Comparison of ENCODE assay signal across 8 cellular contexts in genomic region chr10:101818119-101818957, GRCh38. TPM values are rescaled to one million over a fixed set of nuclear protein-coding genes. Genes with fewer than 3 reads are reported as not detected.
DNase-seq lines count a peak whose midpoint lies in the region; ATAC-seq, FAIRE-seq and TF ChIP-seq lines count a peak whose summit lies in the region.

Gene OGA (minus strand): TSS chr10:101818444. CDS start chr10:101818022, 422 bp downstream.

- H3K9ac ChIP-seq in Loucy (ENCODE audit: low read depth, low read length, poor library complexity, severe bottlenecking) = peak within 1 kb of the TSS; percentile 91

- peaks cover 64% of the 10 kb centered on the region for H3K79me2 ChIP-seq in Loucy (ENCODE audit: insufficient read depth, low read length)

- peaks cover 47% of the 10 kb centered on the region for H4K20me1 ChIP-seq in Loucy (ENCODE audit: insufficient read depth, low read length, poor library complexity, severe bottlenecking)

- peak within 1 kb of the TSS; percentile 100 for H3K4me2 ChIP-seq in Loucy (ENCODE audit: low read depth, low read length, poor library complexity, severe bottlenecking)

- no peaks in the 10 kb centered on the region for H3K27me3 ChIP-seq in Loucy (ENCODE audit: insufficient read depth, low read length, poor library complexity, severe bottlenecking)

- POLR2A ChIA-PET in naive thymus-derived CD8-positive, alpha-beta T cell (lab: Charles Lee) = interaction anchor here (0.6 to 5.9 kb wide), 26 partner anchors 9 to 841 kb away, joined by 3 to 118 read pairs (median 4); partner anchors contain the start of genes FBXL15, FBXW4, LDB1 and NOLC1

- no peaks in the 10 kb centered on the region for H3K36me3 ChIP-seq in Loucy (ENCODE audit: insufficient read depth, low read length)

- ATAC-seq in naive thymus-derived CD8-positive, alpha-beta T cell = peak; percentile 90 to 91

- H3F3A ChIP-seq in Loucy (ENCODE audit: low read depth) = no peaks in the 10 kb centered on the region

- TF ChIP-seq CTCF in Loucy (conservative IDR thresholded peaks at IDR 0.05; ENCODE audit: low read length) (no peak), fibroblast of mammary gland (conservative IDR thresholded peaks at IDR 0.05; ENCODE audit: control insufficient read depth, insufficient read depth, low read depth, low read length) (no peak)

- TF ChIP-seq POLR2A in H54 (IDR thresholded peaks at IDR 0.05; ENCODE audit: low read depth, low read length) (peak; percentile 93), Raji (IDR thresholded peaks at IDR 0.05; ENCODE audit: insufficient read depth, low read depth, low read length) (peak; percentile 83)

- H3K9me3 Mint-ChIP-seq in naive thymus-derived CD8-positive, alpha-beta T cell = no peaks in the 10 kb centered on the region

- peaks cover 37 to 58% (median 46%) of the 10 kb centered on the region in 4 donors for H3K4me1 Mint-ChIP-seq in naive thymus-derived CD8-positive, alpha-beta T cell

- H3K36me3 Mint-ChIP-seq in naive thymus-derived CD8-positive, alpha-beta T cell = peaks cover 0 to 16% (median 0%) of the 10 kb centered on the region in 3 donors

- H3K9me3 ChIP-seq in Loucy (ENCODE audit: insufficient read depth, low read depth, low read length) = no peaks in the 10 kb centered on the region

- H3K4me1 ChIP-seq in Loucy (ENCODE audit: insufficient read depth, low read length, poor library complexity, severe bottlenecking) = peaks cover 50% of the 10 kb centered on the region

- DNase-seq in EL = peak; percentile 99
- peak; percentile 95 for DNase-seq in H54 (ENCODE audit: insufficient read length, low spot score)
- peak; percentile 97 for DNase-seq in activated T-helper 9 cell treated with anti-CD3 and anti-CD28 coated beads, Interleukin-2, amount 50 U/mL, for 16 hours (ENCODE audit: low read depth)
- DNase-seq in fibroblast of mammary gland (ENCODE audit: low read depth) = peak; percentile 100
- DNase-seq in naive thymus-derived CD8-positive, alpha-beta T cell = peak; percentile 93 to 100 (median 98)
- DNase-seq in stimulated activated naive CD4-positive, alpha-beta T cell (lab: John Stamatoyannopoulos, UW) = peak; percentile 98 to 100 (median 99)

- FAIRE-seq in H54 (lab: Jason Lieb, UNC) = peak; percentile 84

- peak within 1 kb of the TSS; percentile 94 to 100 (median 98) for H3K4me3 Mint-ChIP-seq in naive thymus-derived CD8-positive, alpha-beta T cell

- H3K9me2 ChIP-seq in Loucy (replicated peaks; ENCODE audit: low read depth, low read length) = no peaks in the 10 kb centered on the region

- H3K4me3 ChIP-seq in Loucy (ENCODE audit: low read length, poor library complexity, severe bottlenecking) (peak within 1 kb of the TSS; percentile 98), fibroblast of mammary gland (ENCODE audit: control insufficient read depth, low read depth, low read length) (peak within 1 kb of the TSS; percentile 81)

- H3K27ac Mint-ChIP-seq in naive thymus-derived CD8-positive, alpha-beta T cell = peak within 1 kb of the TSS; percentile 96 to 99 (median 98)

- peak within 1 kb of the TSS; percentile 86 for H2AFZ ChIP-seq in Loucy (ENCODE audit: low read length)

- H3K27me3 Mint-ChIP-seq in naive thymus-derived CD8-positive, alpha-beta T cell = peaks cover 0 to 2% (median 0%) of the 10 kb centered on the region in 5 donors

RNA-seq across cellular contexts. Expression of gene OGA, which starts in this region (rescaled TPM):
- total RNA-seq in naive thymus-derived CD8-positive, alpha-beta T cell = 100 to 1,000 TPM; 370 to 406 TPM
- polyA plus RNA-seq in naive thymus-derived CD8-positive, alpha-beta T cell = 10 to 100 TPM; 35.7 to 43.7 (median 41.9) TPM

Comparison
In these comparisons a context has a peak if more than half of its experiments do, and no peak if none do; other contexts are left out.
1. Peak in every context shown above with its lines: DNase-seq, ATAC-seq and H3K4me3 ChIP-seq.